8 cellular contexts compared by ENCODE assay signal in genomic region chr1:158149577-158150269, GRCh38. TPM values are rescaled to one million over a fixed set of nuclear protein-coding genes. Genes with fewer than 3 reads are reported as not detected.
DNase-seq lines count a peak whose midpoint lies in the region; ATAC-seq and TF ChIP-seq lines count a peak whose summit lies in the region.

No MANE protein-coding gene starts in this region.

- ATAC-seq in CD8-positive, alpha-beta T cell = peak; percentile 76
- no peak for ATAC-seq in GM18517 (IDR thresholded peaks at IDR 0.05; ENCODE audit: unreplicated experiment)

- in situ Hi-C loops in HAP-1 (cut with MboI; ENCODE audit: low sequenced_read_pairs) = loop anchor here (10.0 kb wide), 1 partner anchor 65 kb away; no protein-coding TSS in a partner anchor

- H3K9me3 ChIP-seq in CD8-positive, alpha-beta T cell (ENCODE audit: low read length) = no peaks in the 10 kb centered on the region
- no peaks in the 10 kb centered on the region for H3K9me3 ChIP-seq in HAP-1

- H3K27ac Mint-ChIP-seq in CD8-positive, alpha-beta T cell = peak overlapping the region; percentile 91

- no peak overlapping the region for H3K27ac ChIP-seq in CD8-positive, alpha-beta T cell (ENCODE audit: low read depth, low read length)
- H3K27ac ChIP-seq in caudate nucleus (ENCODE audit: low read depth, low read length) (peak overlapping the region; percentile 42), skin epidermis (peak overlapping the region in 20 of 21 experiments; percentile 2 to 82 (median 48))

- H3K36me3 Mint-ChIP-seq in CD8-positive, alpha-beta T cell = peaks cover 6% of the 10 kb centered on the region

- CTCF ChIA-PET in CD8-positive, alpha-beta T cell (lab: Charles Lee) = interaction anchor here (1.0 kb wide), 1 partner anchor 54 kb away, joined by 3 read pairs; no protein-coding TSS in a partner anchor

- peaks cover 5% of the 10 kb centered on the region for H3K27me3 Mint-ChIP-seq in CD8-positive, alpha-beta T cell (ENCODE audit: low read depth)

- H3K4me3 ChIP-seq in CD8-positive, alpha-beta T cell (ENCODE audit: low read depth, low read length) = peak overlapping the region; percentile 67
- H3K4me3 ChIP-seq in HAP-1 = peak overlapping the region; percentile 11
- H3K4me3 ChIP-seq in skin epidermis = peak overlapping the region; percentile 22 to 44 (median 28)

- intact Hi-C loops in CD8-positive, alpha-beta T cell (cut with DNase I, micrococcal nuclease) = loop anchor here in 1 of 2 experiments (10.0 kb wide), 1 partner anchor 925 kb away; the partner anchor contains the start of gene AIM2

- no peaks in the 10 kb centered on the region for H3K36me3 ChIP-seq in CD8-positive, alpha-beta T cell (ENCODE audit: insufficient read depth, low read length)
- no peaks in the 10 kb centered on the region for H3K36me3 ChIP-seq in HAP-1 (replicated peaks)

- POLR2A ChIA-PET in CD8-positive, alpha-beta T cell (lab: Charles Lee) = no interaction called here

- no peaks in the 10 kb centered on the region for H3K9me3 Mint-ChIP-seq in CD8-positive, alpha-beta T cell

- peaks cover 17% of the 10 kb centered on the region for H3K4me1 ChIP-seq in CD8-positive, alpha-beta T cell (ENCODE audit: insufficient read depth, low read length)
- no peaks in the 10 kb centered on the region for H3K4me1 ChIP-seq in HAP-1

- H3K4me1 Mint-ChIP-seq in CD8-positive, alpha-beta T cell (ENCODE audit: low read depth) = peaks cover 33% of the 10 kb centered on the region

- no peaks in the 10 kb centered on the region for H3K27me3 ChIP-seq in CD8-positive, alpha-beta T cell (ENCODE audit: insufficient read depth, low read length)
- H3K27me3 ChIP-seq in HAP-1 (ENCODE audit: low read depth) = peaks cover 24% of the 10 kb centered on the region

- H3K4me3 Mint-ChIP-seq in CD8-positive, alpha-beta T cell = peak overlapping the region; percentile 99

- TF ChIP-seq CTCF in CD8-positive, alpha-beta T cell (IDR thresholded peaks at IDR 0.05) = no peak

- peak; percentile 24 to 83 (median 54) for DNase-seq in CD8-positive, alpha-beta T cell
- DNase-seq in HAP-1 (ENCODE audit: low spot score in 2 of 2) (peak; percentile 88 to 90), NCI-H2171 treated with DMSO at 0.1 percent for 48 hours (lab: John Stamatoyannopoulos, UW) (peak; percentile 84), caudate nucleus (lab: John Stamatoyannopoulos, UW) (peak; percentile 26 to 94 (median 85)), iPS-NIHi7 (ENCODE audit: extremely low spot score) (peak; percentile 98)
- DNase-seq in activated CD4-positive, CD25-positive, alpha-beta regulatory T cell treated with anti-CD3 and anti-CD28 coated beads, Interleukin-2, amount 50 U/mL, for 16 hours (ENCODE audit: low read depth, low spot score) = peak; percentile 17

RNA-seq across cellular contexts. Expression of gene CD1D, which starts 31.0 kb away (rescaled TPM):
- total RNA-seq in CD8-positive, alpha-beta T cell = not detected

Comparison
In these comparisons a context has a peak if more than half of its experiments do, and no peak if none do; other contexts are left out.
1. DNase-seq: peak in every context shown above with its lines; median percentile 98 in iPS-NIHi7; 89 in HAP-1; 85 in caudate nucleus; 84 in NCI-H2171 treated with DMSO at 0.1 percent for 48 hours; 54 in CD8-positive, alpha-beta T cell; 17 in activated CD4-positive, CD25-positive, alpha-beta regulatory T cell treated with anti-CD3 and anti-CD28 coated beads, Interleukin-2, amount 50 U/mL, for 16 hours.
2. H3K4me3 ChIP-seq: peak in every context shown above with its lines; median percentile 67 in CD8-positive, alpha-beta T cell; 28 in skin epidermis; 11 in HAP-1.